In the genomic region with DNA sequence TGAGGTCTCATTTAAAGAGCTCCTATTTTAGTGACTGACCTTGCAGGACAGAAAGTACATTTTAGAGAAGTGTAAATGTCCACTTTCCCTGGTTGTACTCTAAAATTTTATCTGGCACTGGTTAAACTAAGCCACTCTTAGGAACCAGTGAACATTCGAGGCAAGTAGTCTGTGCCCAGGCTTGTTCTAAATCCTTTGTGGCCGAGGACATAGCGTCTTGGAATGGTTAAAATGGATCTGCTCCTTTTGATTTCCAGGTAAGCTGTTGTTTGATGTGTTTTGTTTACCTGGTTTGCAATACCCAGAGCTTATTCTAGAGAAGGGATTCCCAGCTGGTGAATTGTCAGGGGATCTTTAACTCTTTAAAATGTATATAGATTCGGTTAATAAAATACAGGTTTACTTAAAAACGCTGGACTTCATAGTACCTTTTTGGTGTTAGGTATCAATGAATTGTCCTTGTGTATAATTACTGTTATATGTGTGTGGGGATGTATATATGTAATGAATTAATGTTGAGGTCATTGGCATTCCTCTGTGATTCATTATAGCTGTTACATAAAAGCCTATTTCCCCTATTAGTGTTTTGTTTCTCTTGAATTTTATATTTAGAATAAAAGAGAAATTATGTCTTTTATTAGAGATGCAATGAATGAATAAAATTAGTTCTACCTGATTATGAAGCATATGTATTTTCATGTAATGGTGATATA, we compare ENCODE assay signal across 1 cellular context.
TF ChIP-seq lines count a peak whose summit lies in the region.

No MANE protein-coding gene starts in this region.

TF ChIP-seq in H1, 55 proteins besides CTCF, POLR2A, EP300 and RAD21:
- no peak for TF ChIP-seq JUN (IDR thresholded peaks at IDR 0.05; ENCODE audit: low read depth, low read length)
- TF ChIP-seq ASH2L (IDR thresholded peaks at IDR 0.05; ENCODE audit: low read length) = no peak
- no peak for TF ChIP-seq TBP (IDR thresholded peaks at IDR 0.05; ENCODE audit: low read depth, low read length)
- TF ChIP-seq MAFK (IDR thresholded peaks at IDR 0.05; ENCODE audit: low read depth, low read length) = no peak
- no peak for TF ChIP-seq CTBP2 (IDR thresholded peaks at IDR 0.05; ENCODE audit: borderline replicate concordance, insufficient read depth, insufficient read length, low read length)
- TF ChIP-seq, protein P1, sequence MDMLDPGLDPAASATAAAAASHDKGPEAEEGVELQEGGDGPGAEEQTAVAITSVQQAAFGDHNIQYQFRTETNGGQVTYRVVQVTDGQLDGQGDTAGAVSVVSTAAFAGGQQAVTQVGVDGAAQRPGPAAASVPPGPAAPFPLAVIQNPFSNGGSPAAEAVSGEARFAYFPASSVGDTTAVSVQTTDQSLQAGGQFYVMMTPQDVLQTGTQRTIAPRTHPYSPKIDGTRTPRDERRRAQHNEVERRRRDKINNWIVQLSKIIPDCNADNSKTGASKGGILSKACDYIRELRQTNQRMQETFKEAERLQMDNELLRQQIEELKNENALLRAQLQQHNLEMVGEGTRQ (IDR thresholded peaks at IDR 0.05; ENCODE audit: low read length) = no peak
- TF ChIP-seq TAF1 (IDR thresholded peaks at IDR 0.05; ENCODE audit: low read depth, low read length) = no peak
- no peak for TF ChIP-seq YY1 (IDR thresholded peaks at IDR 0.05; ENCODE audit: low read depth, low read length)
- TF ChIP-seq SP2 (IDR thresholded peaks at IDR 0.05; ENCODE audit: low read length) = no peak
- TF ChIP-seq EGR1 (IDR thresholded peaks at IDR 0.05; ENCODE audit: borderline replicate concordance, low read depth, low read length) = no peak
- no peak for TF ChIP-seq SIX5 (IDR thresholded peaks at IDR 0.05; ENCODE audit: low read depth, low read length)
- no peak for TF ChIP-seq JUND (IDR thresholded peaks at IDR 0.05; ENCODE audit: low read length)
- no peak for TF ChIP-seq TEAD4 (IDR thresholded peaks at IDR 0.05; ENCODE audit: low read depth, low read length)
- TF ChIP-seq, protein P2, sequence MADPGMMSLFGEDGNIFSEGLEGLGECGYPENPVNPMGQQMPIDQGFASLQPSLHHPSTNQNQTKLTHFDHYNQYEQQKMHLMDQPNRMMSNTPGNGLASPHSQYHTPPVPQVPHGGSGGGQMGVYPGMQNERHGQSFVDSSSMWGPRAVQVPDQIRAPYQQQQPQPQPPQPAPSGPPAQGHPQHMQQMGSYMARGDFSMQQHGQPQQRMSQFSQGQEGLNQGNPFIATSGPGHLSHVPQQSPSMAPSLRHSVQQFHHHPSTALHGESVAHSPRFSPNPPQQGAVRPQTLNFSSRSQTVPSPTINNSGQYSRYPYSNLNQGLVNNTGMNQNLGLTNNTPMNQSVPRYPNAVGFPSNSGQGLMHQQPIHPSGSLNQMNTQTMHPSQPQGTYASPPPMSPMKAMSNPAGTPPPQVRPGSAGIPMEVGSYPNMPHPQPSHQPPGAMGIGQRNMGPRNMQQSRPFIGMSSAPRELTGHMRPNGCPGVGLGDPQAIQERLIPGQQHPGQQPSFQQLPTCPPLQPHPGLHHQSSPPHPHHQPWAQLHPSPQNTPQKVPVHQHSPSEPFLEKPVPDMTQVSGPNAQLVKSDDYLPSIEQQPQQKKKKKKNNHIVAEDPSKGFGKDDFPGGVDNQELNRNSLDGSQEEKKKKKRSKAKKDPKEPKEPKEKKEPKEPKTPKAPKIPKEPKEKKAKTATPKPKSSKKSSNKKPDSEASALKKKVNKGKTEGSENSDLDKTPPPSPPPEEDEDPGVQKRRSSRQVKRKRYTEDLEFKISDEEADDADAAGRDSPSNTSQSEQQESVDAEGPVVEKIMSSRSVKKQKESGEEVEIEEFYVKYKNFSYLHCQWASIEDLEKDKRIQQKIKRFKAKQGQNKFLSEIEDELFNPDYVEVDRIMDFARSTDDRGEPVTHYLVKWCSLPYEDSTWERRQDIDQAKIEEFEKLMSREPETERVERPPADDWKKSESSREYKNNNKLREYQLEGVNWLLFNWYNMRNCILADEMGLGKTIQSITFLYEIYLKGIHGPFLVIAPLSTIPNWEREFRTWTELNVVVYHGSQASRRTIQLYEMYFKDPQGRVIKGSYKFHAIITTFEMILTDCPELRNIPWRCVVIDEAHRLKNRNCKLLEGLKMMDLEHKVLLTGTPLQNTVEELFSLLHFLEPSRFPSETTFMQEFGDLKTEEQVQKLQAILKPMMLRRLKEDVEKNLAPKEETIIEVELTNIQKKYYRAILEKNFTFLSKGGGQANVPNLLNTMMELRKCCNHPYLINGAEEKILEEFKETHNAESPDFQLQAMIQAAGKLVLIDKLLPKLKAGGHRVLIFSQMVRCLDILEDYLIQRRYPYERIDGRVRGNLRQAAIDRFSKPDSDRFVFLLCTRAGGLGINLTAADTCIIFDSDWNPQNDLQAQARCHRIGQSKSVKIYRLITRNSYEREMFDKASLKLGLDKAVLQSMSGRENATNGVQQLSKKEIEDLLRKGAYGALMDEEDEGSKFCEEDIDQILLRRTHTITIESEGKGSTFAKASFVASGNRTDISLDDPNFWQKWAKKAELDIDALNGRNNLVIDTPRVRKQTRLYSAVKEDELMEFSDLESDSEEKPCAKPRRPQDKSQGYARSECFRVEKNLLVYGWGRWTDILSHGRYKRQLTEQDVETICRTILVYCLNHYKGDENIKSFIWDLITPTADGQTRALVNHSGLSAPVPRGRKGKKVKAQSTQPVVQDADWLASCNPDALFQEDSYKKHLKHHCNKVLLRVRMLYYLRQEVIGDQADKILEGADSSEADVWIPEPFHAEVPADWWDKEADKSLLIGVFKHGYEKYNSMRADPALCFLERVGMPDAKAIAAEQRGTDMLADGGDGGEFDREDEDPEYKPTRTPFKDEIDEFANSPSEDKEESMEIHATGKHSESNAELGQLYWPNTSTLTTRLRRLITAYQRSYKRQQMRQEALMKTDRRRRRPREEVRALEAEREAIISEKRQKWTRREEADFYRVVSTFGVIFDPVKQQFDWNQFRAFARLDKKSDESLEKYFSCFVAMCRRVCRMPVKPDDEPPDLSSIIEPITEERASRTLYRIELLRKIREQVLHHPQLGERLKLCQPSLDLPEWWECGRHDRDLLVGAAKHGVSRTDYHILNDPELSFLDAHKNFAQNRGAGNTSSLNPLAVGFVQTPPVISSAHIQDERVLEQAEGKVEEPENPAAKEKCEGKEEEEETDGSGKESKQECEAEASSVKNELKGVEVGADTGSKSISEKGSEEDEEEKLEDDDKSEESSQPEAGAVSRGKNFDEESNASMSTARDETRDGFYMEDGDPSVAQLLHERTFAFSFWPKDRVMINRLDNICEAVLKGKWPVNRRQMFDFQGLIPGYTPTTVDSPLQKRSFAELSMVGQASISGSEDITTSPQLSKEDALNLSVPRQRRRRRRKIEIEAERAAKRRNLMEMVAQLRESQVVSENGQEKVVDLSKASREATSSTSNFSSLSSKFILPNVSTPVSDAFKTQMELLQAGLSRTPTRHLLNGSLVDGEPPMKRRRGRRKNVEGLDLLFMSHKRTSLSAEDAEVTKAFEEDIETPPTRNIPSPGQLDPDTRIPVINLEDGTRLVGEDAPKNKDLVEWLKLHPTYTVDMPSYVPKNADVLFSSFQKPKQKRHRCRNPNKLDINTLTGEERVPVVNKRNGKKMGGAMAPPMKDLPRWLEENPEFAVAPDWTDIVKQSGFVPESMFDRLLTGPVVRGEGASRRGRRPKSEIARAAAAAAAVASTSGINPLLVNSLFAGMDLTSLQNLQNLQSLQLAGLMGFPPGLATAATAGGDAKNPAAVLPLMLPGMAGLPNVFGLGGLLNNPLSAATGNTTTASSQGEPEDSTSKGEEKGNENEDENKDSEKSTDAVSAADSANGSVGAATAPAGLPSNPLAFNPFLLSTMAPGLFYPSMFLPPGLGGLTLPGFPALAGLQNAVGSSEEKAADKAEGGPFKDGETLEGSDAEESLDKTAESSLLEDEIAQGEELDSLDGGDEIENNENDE (IDR thresholded peaks at IDR 0.05; ENCODE audit: insufficient replicate concordance, low read length) = no peak
- TF ChIP-seq NRF1 (IDR thresholded peaks at IDR 0.05; ENCODE audit: low read depth, low read length) = no peak
- no peak for TF ChIP-seq RBBP5 (IDR thresholded peaks at IDR 0.05; ENCODE audit: borderline replicate concordance, low read depth, low read length)
- TF ChIP-seq NANOG (IDR thresholded peaks at IDR 0.05; ENCODE audit: insufficient read depth, low read depth, low read length, poor library complexity, severe bottlenecking) = no peak
- no peak for TF ChIP-seq SUZ12 (IDR thresholded peaks at IDR 0.05; ENCODE audit: low read length)
- no peak for TF ChIP-seq SRF (IDR thresholded peaks at IDR 0.05; ENCODE audit: low read depth, low read length)
- TF ChIP-seq POLR2AphosphoS5 (IDR thresholded peaks at IDR 0.05; ENCODE audit: low read depth, low read length) = no peak
